In genomic region chr12:49094966-49095365, GRCh38 we compare ENCODE assay signal across 1 cellular context.
A peak's percentile ranks its signal among the peaks of the same experiment; 100 is the strongest.
TF ChIP-seq lines count a peak whose summit lies in the region.

No MANE protein-coding gene starts in this region.

TF ChIP-seq in K562, 482 proteins besides CTCF, POLR2A, EP300 and RAD21:
- TF ChIP-seq DDX20 (tag; IDR thresholded peaks at IDR 0.05; ENCODE audit: low read depth) (no peak), CUX1 (CRISPR knock-in tag; IDR thresholded peaks at IDR 0.05) (no peak), KDM4B (IDR thresholded peaks at IDR 0.05; ENCODE audit: borderline replicate concordance in 2 of 2, low read depth in 1 of 2) (no peak), SMAD4 (CRISPR knock-in tag; conservative IDR thresholded peaks at IDR 0.05) (no peak), KLF16 (IDR thresholded peaks at IDR 0.05) (no peak), CHD1 (IDR thresholded peaks at IDR 0.05; ENCODE audit: low read length) (peak; percentile 10), XRCC3 (IDR thresholded peaks at IDR 0.05) (no peak), PHF8 (IDR thresholded peaks at IDR 0.05; ENCODE audit: borderline replicate concordance, low read length) (0 out of 2 replicates have a peak, but pooled peaks have one; percentile 8)
